In genomic region chr17:50363217-50364060, GRCh38 we compare ENCODE assay signal across 1 cellular context.
TF ChIP-seq lines count a peak whose summit lies in the region.

No MANE protein-coding gene starts in this region.

TF ChIP-seq in HepG2, 621 proteins besides CTCF, POLR2A, EP300 and RAD21 (continued from another document):
- TF ChIP-seq ZMAT5 (CRISPR knock-in tag; IDR thresholded peaks at IDR 0.05; ENCODE audit: borderline replicate concordance, low read depth): no peak
- TF ChIP-seq THAP7 (CRISPR knock-in tag; IDR thresholded peaks at IDR 0.05): no peak
- no peak for TF ChIP-seq FOSL2 (CRISPR knock-in tag; IDR thresholded peaks at IDR 0.05)
- TF ChIP-seq U2AF1 (optimal IDR thresholded peaks at IDR 0.05; ENCODE audit: low read depth, low read length): no peak
- TF ChIP-seq ZNF780A (CRISPR knock-in tag; IDR thresholded peaks at IDR 0.05): no peak
- no peak for TF ChIP-seq YY1 (IDR thresholded peaks at IDR 0.05; ENCODE audit: insufficient read depth, insufficient replicate concordance, low read depth, low read length)
- no peak for TF ChIP-seq ATF7 (IDR thresholded peaks at IDR 0.05)
- no peak for TF ChIP-seq ATF7 (CRISPR knock-in tag; IDR thresholded peaks at IDR 0.05)
- TF ChIP-seq POLR2AphosphoS2 (IDR thresholded peaks at IDR 0.05; ENCODE audit: low read depth, low read length): no peak; the same call in 1 of the 2 replicates
- TF ChIP-seq HNRNPK (IDR thresholded peaks at IDR 0.05; ENCODE audit: low read depth, low read length, poor library complexity, severe bottlenecking): no peak
- TF ChIP-seq ZNF850 (CRISPR knock-in tag; conservative IDR thresholded peaks at IDR 0.05): no peak
- TF ChIP-seq ONECUT2 (CRISPR knock-in tag; IDR thresholded peaks at IDR 0.05): no peak
- TF ChIP-seq NFYC (CRISPR knock-in tag; IDR thresholded peaks at IDR 0.05): peak; percentile 60
- TF ChIP-seq ZKSCAN5 (CRISPR knock-in tag; IDR thresholded peaks at IDR 0.05): no peak
- TF ChIP-seq RBM22 (optimal IDR thresholded peaks at IDR 0.05; ENCODE audit: low read length): peak; percentile 66
- TF ChIP-seq ZNF7 (CRISPR knock-in tag; IDR thresholded peaks at IDR 0.05): no peak
- TF ChIP-seq ZNF142 (CRISPR knock-in tag; IDR thresholded peaks at IDR 0.05): no peak
- peak; percentile 69 for TF ChIP-seq NFYB (CRISPR knock-in tag; IDR thresholded peaks at IDR 0.05)
- TF ChIP-seq MED1 (CRISPR knock-in tag; IDR thresholded peaks at IDR 0.05): no peak
TF ChIP-seq in HepG2: peak in this region for 7.
